In the genomic region with DNA sequence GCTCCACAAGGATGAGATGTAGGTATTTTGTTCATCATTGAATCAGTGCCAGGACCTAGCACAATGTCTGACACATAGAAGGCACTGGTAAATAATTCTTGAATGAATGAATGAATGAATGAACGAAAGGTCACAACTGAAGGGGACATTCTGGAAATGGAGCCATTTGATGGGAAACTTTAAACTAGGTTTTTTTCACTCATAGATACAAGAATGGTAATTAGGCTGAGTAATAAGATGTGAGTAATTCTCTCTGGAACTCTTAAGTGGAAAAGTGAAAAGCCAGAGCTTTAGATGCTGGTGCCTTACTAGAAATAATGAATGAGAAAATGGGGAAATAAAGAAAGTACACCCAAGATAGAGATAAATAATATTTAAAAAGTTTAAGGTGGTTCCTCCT, we compare ENCODE assay signal across 18 cellular contexts. TPM values are rescaled to one million over a fixed set of nuclear protein-coding genes. Genes with fewer than 3 reads are reported as not detected.
DNase-seq lines count a peak whose midpoint lies in the region; ATAC-seq, FAIRE-seq and TF ChIP-seq lines count a peak whose summit lies in the region.
"Had no signal": no experiment of that assay in that cellular context is flagged by ENCODE, and none has a peak within 500 bp of the region (broad histone marks: within the 10 kb centered on the region; RNA-seq: fewer than 3 reads in every experiment).

No MANE protein-coding gene starts in this region.

- H3K36me3 ChIP-seq in PC-3 (ENCODE audit: low read depth, low read length) (0 out of 2 replicates have a peak, but pooled peaks cover 3% of the 10 kb centered on the region), tibial nerve (no peaks in the 10 kb centered on the region), pancreas (no peaks in the 10 kb centered on the region), body of pancreas (replicated peaks in 1 of 2; ENCODE audit: insufficient read depth in 1 of 2, low read depth in 2 of 2) (no peaks in the 10 kb centered on the region)
- H3K36me3 ChIP-seq: BLaER1 treated with 17β-estradiol and CSF1 and Interleukin-3, amounts not matched to agents 10 nM and 100 nM; Peyer's patch had no signal

- no TSS peak for BruUV-seq in PC-3 (replicated peaks; lab: Mats Ljungman, UMichigan)

- no peak for FAIRE-seq in pancreas (lab: Jason Lieb, UNC)
- FAIRE-seq: GM18507 had no signal

- TF ChIP-seq CTCF in PC-3 (conservative IDR thresholded peaks at IDR 0.05; ENCODE audit: low read depth, low read length): no peak
- no peak for TF ChIP-seq CTCF in epithelial cell of esophagus (IDR thresholded peaks at IDR 0.05; ENCODE audit: insufficient read depth, low read depth, low read length, missing control alignments)
- TF ChIP-seq CTCF in tibial nerve (IDR thresholded peaks at IDR 0.05): no peak
- TF ChIP-seq CTCF in pancreas (IDR thresholded peaks at IDR 0.05): no peak
- no peak for TF ChIP-seq CTCF in body of pancreas (IDR thresholded peaks at IDR 0.05)

- intact Hi-C loops in PC-3 (cut with micrococcal nuclease): loop anchor here (5.0 kb wide), 1 partner anchor 47 kb away; no protein-coding TSS in a partner anchor
- intact Hi-C loops in pancreas (cut with DNase I): no loop called here
- intact Hi-C loops in body of pancreas (cut with DNase I): no loop called here

- H3K27ac ChIP-seq in PC-3 (ENCODE audit: low read length) (no peak overlapping the region), tibial nerve (no peak overlapping the region), pancreas (no peak overlapping the region), body of pancreas (no peak overlapping the region)
- H3K27ac ChIP-seq: Peyer's patch had no signal

- H3K9ac ChIP-seq in PC-3 (ENCODE audit: low read length): no peak overlapping the region
- H3K9ac ChIP-seq: BLaER1 treated with 17β-estradiol and CSF1 and Interleukin-3, amounts not matched to agents 10 nM and 100 nM had no signal

- TF ChIP-seq POLR2A in tibial nerve (IDR thresholded peaks at IDR 0.05) (no peak), body of pancreas (IDR thresholded peaks at IDR 0.05) (no peak)

- no peak for TF ChIP-seq EP300 in tibial nerve (IDR thresholded peaks at IDR 0.05)

- H4K20me1 ChIP-seq in PC-3 (ENCODE audit: low read length): no peaks in the 10 kb centered on the region
- H4K20me1 ChIP-seq: BLaER1 treated with 17β-estradiol and CSF1 and Interleukin-3, amounts not matched to agents 10 nM and 100 nM had no signal

- peaks cover 56% of the 10 kb centered on the region for H3K79me2 ChIP-seq in PC-3 (ENCODE audit: low read length)

- no peak overlapping the region for H3K4me2 ChIP-seq in PC-3 (ENCODE audit: low read length)

- H3K4me3 ChIP-seq in PC-3 (ENCODE audit: low read length): no peak overlapping the region
- H3K4me3 ChIP-seq in epithelial cell of esophagus (ENCODE audit: low read length): no peak overlapping the region
- H3K4me3 ChIP-seq in tibial nerve: no peak overlapping the region
- no peak overlapping the region for H3K4me3 ChIP-seq in pancreas
- no peak overlapping the region for H3K4me3 ChIP-seq in body of pancreas
- H3K4me3 ChIP-seq: BLaER1 treated with 17β-estradiol and CSF1 and Interleukin-3, amounts not matched to agents 10 nM and 100 nM; Peyer's patch had no signal

- H2AFZ ChIP-seq in PC-3 (ENCODE audit: low read length): no peak overlapping the region

- H3K27me3 ChIP-seq in PC-3 (ENCODE audit: low read length): no peaks in the 10 kb centered on the region
- H3K27me3 ChIP-seq in tibial nerve: no peaks in the 10 kb centered on the region
- no peaks in the 10 kb centered on the region for H3K27me3 ChIP-seq in pancreas
- no peaks in the 10 kb centered on the region for H3K27me3 ChIP-seq in body of pancreas
- H3K27me3 ChIP-seq: BLaER1 treated with 17β-estradiol and CSF1 and Interleukin-3, amounts not matched to agents 10 nM and 100 nM; Peyer's patch had no signal

- POLR2A ChIA-PET in PC-3 (lab: Charles Lee; ENCODE audit: unreplicated experiment): no interaction called here

- DNase-seq in GM03348 (ENCODE audit: low spot score) (peak; percentile 29), PC-3 (peak; percentile 10), epithelial cell of esophagus (ENCODE audit: low read depth) (peak; percentile 24), renal cortical epithelial cell (ENCODE audit: low read depth) (peak; percentile 35), tibial nerve (ENCODE audit: low spot score in 2 of 2) (no peak), pancreas (no peak), body of pancreas (no peak)
- DNase-seq: KBM-7, MM.1S, NCI-H1105 treated with DMSO at 0.1 percent for 48 hours, NCI-H187, NCI-H2171, NCI-H774, Peyer's patch, SHP77 treated with DMSO at 0.1 percent for 48 hours had no signal

- no peaks in the 10 kb centered on the region for H3K9me2 ChIP-seq in PC-3 (replicated peaks; ENCODE audit: low read length)

- ATAC-seq in PC-3 (no peak), HG02852 (IDR thresholded peaks at IDR 0.05; ENCODE audit: unreplicated experiment) (no peak), pancreas (no peak), body of pancreas (no peak)

- H3K4me1 ChIP-seq in PC-3 (ENCODE audit: insufficient read depth, low read length): peaks cover 51% of the 10 kb centered on the region
- H3K4me1 ChIP-seq in tibial nerve: no peaks in the 10 kb centered on the region
- H3K4me1 ChIP-seq in pancreas: no peaks in the 10 kb centered on the region
- no peaks in the 10 kb centered on the region for H3K4me1 ChIP-seq in body of pancreas
- H3K4me1 ChIP-seq: Peyer's patch had no signal

- H3F3A ChIP-seq in PC-3 (ENCODE audit: low read length, unreplicated experiment): no peaks in the 10 kb centered on the region

- 90 to 97% methylated on average over 1 of the region's 1 CpG for WGBS in tibial nerve, 2 donors
- 75 to 84% methylated on average over 1 of the region's 1 CpG for WGBS in pancreas, 2 donors
- WGBS in body of pancreas, 2 donors: 72 to 85% methylated on average over 1 of the region's 1 CpG

- H3K9me3 ChIP-seq in PC-3 (ENCODE audit: low read length) (no peaks in the 10 kb centered on the region), tibial nerve (peaks cover 0 to 25% (median 0%) of the 10 kb centered on the region in 4 donors), pancreas (no peaks in the 10 kb centered on the region), body of pancreas (no peaks in the 10 kb centered on the region)
- H3K9me3 ChIP-seq: Peyer's patch had no signal

- CTCF ChIA-PET in PC-3 (lab: Charles Lee): no interaction called here

RNA-seq across cellular contexts. Expression of a gene that starts 44.3 kb away (rescaled TPM):
- total RNA-seq in PC-3 (2014; rRNA removed) (10.7 and 12.7 TPM in 2 replicates), renal cortical epithelial cell (1.0 and 1.1 TPM in 2 replicates), tibial nerve (1 to 10 TPM in 1 of 4 donors, under 1 TPM in 3; 0.21 to 3.3 (median 0.50) TPM), pancreas (1 to 10 TPM; 1.9 to 3.2 (median 2.3) TPM), body of pancreas (10 to 100 TPM in 1 of 2 donors, 1 to 10 TPM in 1; 4.9 to 11.2 TPM)
- polyA plus RNA-seq in pancreas: 1 to 10 TPM; 2.1 to 2.6 TPM

Comparison
In these comparisons a context has a peak if more than half of its experiments do, and no peak if none do; other contexts are left out.
1. DNase-seq: peak in GM03348 (single experiment), PC-3 (single experiment), epithelial cell of esophagus (single experiment) and renal cortical epithelial cell (single experiment); none in tibial nerve (0 of 2), pancreas (0 of 6) and body of pancreas (0 of 4).